Comparison of ENCODE assay signal across 18 cellular contexts in the genomic region with DNA sequence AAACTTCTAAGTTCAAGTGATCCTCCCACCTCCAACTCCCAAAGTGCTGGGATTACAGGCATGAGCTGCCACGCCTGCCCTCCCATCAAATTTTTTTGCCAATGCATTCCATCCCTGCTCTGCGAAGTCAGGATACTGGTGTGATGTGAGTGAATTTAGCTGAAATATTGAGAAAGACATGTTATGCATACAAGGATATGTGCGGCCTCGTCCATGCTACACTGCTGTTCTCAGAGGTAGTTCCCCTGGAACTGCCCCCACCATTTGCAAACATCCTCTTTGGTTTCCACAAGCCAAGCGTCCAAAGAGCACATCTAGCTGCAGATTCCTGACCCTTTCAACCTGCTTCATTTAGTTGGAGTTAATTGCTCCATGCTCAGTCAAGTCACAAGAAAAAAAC. TPM values are rescaled to one million over a fixed set of nuclear protein-coding genes. Genes with fewer than 3 reads are reported as not detected.
DNase-seq lines count a peak whose midpoint lies in the region; ATAC-seq, FAIRE-seq and TF ChIP-seq lines count a peak whose summit lies in the region.
"Had no signal": no experiment of that assay in that cellular context is flagged by ENCODE, and none has a peak within 500 bp of the region (broad histone marks: within the 10 kb centered on the region; RNA-seq: fewer than 3 reads in every experiment).

No MANE protein-coding gene starts in this region.

- ATAC-seq in HepG2 (peak; percentile 96), right lobe of liver (no peak)
- ATAC-seq in stimulated activated memory B cell treated with anti-CD40 and anti-IgM and Interleukin-4, amounts not matched to agents 10 μg/mL and 1 μg/mL and 100 μg/mL, for 72 hours: no peak
- ATAC-seq: HCT116 had no signal

- 11% methylated on average over 5 of the region's 5 CpGs for WGBS in HepG2 (ENCODE audit: low lambda C conversion rate)
- WGBS in right lobe of liver (ENCODE audit: insufficient coverage, low coverage, low lambda C conversion rate, missing lambda C conversion rate): 56% methylated on average over 4 of the region's 5 CpGs

- peak overlapping the region; percentile 36 for H3K27ac ChIP-seq in HepG2 (ENCODE audit: extremely low read length, insufficient read depth, low read length)
- no peak overlapping the region for H3K27ac ChIP-seq in right lobe of liver
- H3K27ac ChIP-seq: C4-2B, HL-60 had no signal

- peaks cover 32% of the 10 kb centered on the region for H3K4me1 ChIP-seq in HepG2 (ENCODE audit: insufficient read depth, low read length)
- no peaks in the 10 kb centered on the region for H3K4me1 ChIP-seq in right lobe of liver
- H3K4me1 ChIP-seq: BE2C had no signal

- H3K4me3 Mint-ChIP-seq in stimulated activated memory B cell treated with anti-CD40 and anti-IgM and Interleukin-4, amounts not matched to agents 10 μg/mL and 1 μg/mL and 100 μg/mL, for 72 hours: no peak overlapping the region
- H3K4me3 Mint-ChIP-seq: CD4-positive, alpha-beta memory T cell had no signal

- no peaks in the 10 kb centered on the region for H3K27me3 Mint-ChIP-seq in stimulated activated memory B cell treated with anti-CD40 and anti-IgM and Interleukin-4, amounts not matched to agents 10 μg/mL and 1 μg/mL and 100 μg/mL, for 72 hours
- H3K27me3 Mint-ChIP-seq: CD4-positive, alpha-beta memory T cell had no signal

- TF ChIP-seq POLR2A in HepG2 (IDR thresholded peaks at IDR 0.05; ENCODE audit: insufficient read depth in 1 of 2, low read depth in 2 of 2, low read length in 2 of 2) (no peak), right lobe of liver (IDR thresholded peaks at IDR 0.05) (no peak)

- TF ChIP-seq CTCF in HepG2 (CRISPR knock-in tag; IDR thresholded peaks at IDR 0.05) (no peak), right lobe of liver (IDR thresholded peaks at IDR 0.05) (no peak)

- H3K9me3 Mint-ChIP-seq in stimulated activated memory B cell treated with anti-CD40 and anti-IgM and Interleukin-4, amounts not matched to agents 10 μg/mL and 1 μg/mL and 100 μg/mL, for 72 hours: no peaks in the 10 kb centered on the region
- H3K9me3 Mint-ChIP-seq: CD4-positive, alpha-beta memory T cell had no signal

- H3K27me3 ChIP-seq in HepG2 (ENCODE audit: control insufficient read depth in 1 of 2, insufficient read depth in 2 of 2, low read length in 2 of 2) (no peaks in the 10 kb centered on the region), right lobe of liver (no peaks in the 10 kb centered on the region)
- H3K27me3 ChIP-seq: BE2C had no signal

- H3K4me2 ChIP-seq in HepG2 (ENCODE audit: low read depth, low read length): peak overlapping the region; percentile 51

- TF ChIP-seq EP300 in HepG2 (IDR thresholded peaks at IDR 0.05; ENCODE audit: low read depth in 2 of 2, low read length in 2 of 2): peak in 1 of 2 experiments; percentile 41; a peak in 1 of 4 replicates
- TF ChIP-seq EP300 in HepG2 (CRISPR knock-in tag; IDR thresholded peaks at IDR 0.05; ENCODE audit: borderline replicate concordance): no peak

- H3K4me1 Mint-ChIP-seq in stimulated activated memory B cell treated with anti-CD40 and anti-IgM and Interleukin-4, amounts not matched to agents 10 μg/mL and 1 μg/mL and 100 μg/mL, for 72 hours: peaks cover 52% of the 10 kb centered on the region
- H3K4me1 Mint-ChIP-seq: CD4-positive, alpha-beta memory T cell had no signal

- CTCF ChIA-PET in HepG2 (lab: Yijun Ruan, JAX; ENCODE audit: low intra/inter-chr PET ratio, low total read pairs): no interaction called here

- peak; percentile 70 for DNase-seq in HepG2 (ENCODE audit: low spot score)
- DNase-seq in right lobe of liver: no peak
- peak; percentile 49 for DNase-seq in NCI-H69 (lab: John Stamatoyannopoulos, UW)
- DNase-seq in islet precursor cell: peak; percentile 32
- no peak for DNase-seq in hippocampal formation (lab: John Stamatoyannopoulos, UW)
- no peak for DNase-seq in cortex of kidney (lab: John Stamatoyannopoulos, UW)
- no peak for DNase-seq in stimulated activated CD4-positive, alpha-beta T cell treated with anti-CD3 and anti-CD28 coated beads, Interleukin-4, amount 100 ng/mL, for 1 hour
- DNase-seq: BE2C; CD4-positive, alpha-beta memory T cell; DMS79; EL had no signal

- no peak overlapping the region for H3K9ac ChIP-seq in HepG2 (ENCODE audit: insufficient read depth, low read depth, low read length)

- no peaks in the 10 kb centered on the region for H3K79me2 ChIP-seq in HepG2 (ENCODE audit: insufficient read depth, low read length)

- no peaks in the 10 kb centered on the region for H3K36me3 Mint-ChIP-seq in stimulated activated memory B cell treated with anti-CD40 and anti-IgM and Interleukin-4, amounts not matched to agents 10 μg/mL and 1 μg/mL and 100 μg/mL, for 72 hours
- H3K36me3 Mint-ChIP-seq: CD4-positive, alpha-beta memory T cell had no signal

- H3K36me3 ChIP-seq in HepG2 (replicated peaks in 1 of 2; ENCODE audit: control insufficient read depth in 1 of 2, insufficient read depth in 2 of 2, low read length in 2 of 2): no peaks in the 10 kb centered on the region
- no peaks in the 10 kb centered on the region for H3K36me3 ChIP-seq in right lobe of liver
- H3K36me3 ChIP-seq: BE2C had no signal

- peak overlapping the region; percentile 98 for H3K27ac Mint-ChIP-seq in stimulated activated memory B cell treated with anti-CD40 and anti-IgM and Interleukin-4, amounts not matched to agents 10 μg/mL and 1 μg/mL and 100 μg/mL, for 72 hours
- H3K27ac Mint-ChIP-seq: CD4-positive, alpha-beta memory T cell had no signal

- in situ Hi-C loops in HepG2 (cut with HindIII; ENCODE audit: extremely low pct_ligation_motif_present, low pct_unique_long_range_greater_than_20kb): loop anchor here (25.0 kb wide), 1 partner anchor 305 kb away; no protein-coding TSS in a partner anchor

- H3K9me3 ChIP-seq in HepG2 (ENCODE audit: low read length) (no peaks in the 10 kb centered on the region), right lobe of liver (no peaks in the 10 kb centered on the region)
- H3K9me3 ChIP-seq: BE2C had no signal

- H4K20me1 ChIP-seq in HepG2 (ENCODE audit: insufficient read depth, low read length): no peaks in the 10 kb centered on the region

- TF ChIP-seq RAD21 in HepG2 (CRISPR knock-in tag; IDR thresholded peaks at IDR 0.05): no peak

- H2AFZ ChIP-seq in HepG2 (ENCODE audit: low read length): no peak overlapping the region

- no TSS peak for BruUV-seq in HepG2 (replicated peaks; lab: Mats Ljungman, UMichigan)

- peak; percentile 85 for FAIRE-seq in HepG2 (lab: Jason Lieb, UNC)
- FAIRE-seq: A204.1, G401.6, H54 had no signal

- H3K4me3 ChIP-seq in HepG2 (replicated peaks in 1 of 3; ENCODE audit: insufficient read depth in 1 of 3, low read depth in 2 of 3, low read length in 3 of 3) (peak overlapping the region in 1 of 3 experiments; percentile 4; a peak in 1 of 6 replicates), right lobe of liver (no peak overlapping the region)

- intact Hi-C loops in HepG2 (cut with micrococcal nuclease; ENCODE audit: unreplicated experiment) (no loop called here), right lobe of liver (cut with DNase I) (no loop called here)

- POLR2A ChIA-PET in HepG2 (lab: Yijun Ruan, JAX): interaction anchor here (1.4 to 1.6 kb wide), 2 partner anchors 10 to 52 kb away, joined by 5 to 6 read pairs; a partner anchor contains a TSS

RNA-seq across cellular contexts. Expression of a gene that starts 36.5 kb away (rescaled TPM):
- total RNA-seq in HepG2 (2016; rRNA removed; fragmentation: Illumina TruSeq; extraction: Trizol): 0.31 and 0.97 TPM in 2 replicates
- 0.30 and 0.44 TPM in 2 replicates for total RNA-seq in HepG2 (2016; cell fraction: cytosol; rRNA removed; fragmentation: Illumina TruSeq; extraction: Trizol; ENCODE audit: low read depth)
- total RNA-seq in HepG2 (2016; cell fraction: insoluble cytoplasmic fraction; rRNA removed; fragmentation: Illumina TruSeq; extraction: Trizol): 0.24 and 0.89 TPM in 2 replicates
- total RNA-seq in HepG2 (2016; cell fraction: membrane; rRNA removed; fragmentation: Illumina TruSeq; extraction: Trizol): 0.31 TPM in 1 of 2 replicates, not detected in the other
- 0.53 TPM in 1 of 2 replicates, not detected in the other for total RNA-seq in HepG2 (2016; cell fraction: nucleus; rRNA removed; fragmentation: Illumina TruSeq; extraction: Trizol)
- 0.08 and 0.21 TPM in 2 replicates for polyA plus RNA-seq in HepG2 (2011; rRNA removed)
- polyA plus RNA-seq in HepG2 (2011; cell fraction: cytosol; rRNA removed): 0.25 and 0.49 TPM in 2 replicates
- polyA plus RNA-seq in HepG2 (2011; cell fraction: nucleus; rRNA removed): not detected in 2 replicates
- polyA plus RNA-seq in HepG2 (2012): not detected in 2 replicates
- polyA plus RNA-seq in HepG2 (2016; cell fraction: cytosol; fragmentation: Illumina TruSeq; extraction: Trizol; ENCODE audit: low read depth): 0.27 and 0.36 TPM in 2 replicates
- 0.25 and 0.56 TPM in 2 replicates for polyA plus RNA-seq in HepG2 (2016; cell fraction: insoluble cytoplasmic fraction; fragmentation: Illumina TruSeq; extraction: Trizol; ENCODE audit: low read depth)
- polyA plus RNA-seq in HepG2 (2016; cell fraction: membrane; fragmentation: Illumina TruSeq; extraction: Trizol; ENCODE audit: low read depth): 0.29 and 0.38 TPM in 2 replicates
- polyA plus RNA-seq in HepG2 (2016; cell fraction: nucleus; fragmentation: Illumina TruSeq; extraction: Trizol; ENCODE audit: insufficient read depth, low read depth): not detected in 2 replicates
- 0.30 TPM in 1 of 2 replicates, not detected in the other for polyA minus RNA-seq in HepG2 (2011; rRNA and poly(A)+ RNA removed; ENCODE audit: low replicate concordance)
- not detected in 2 replicates for polyA minus RNA-seq in HepG2 (2011; cell fraction: cytosol; rRNA and poly(A)+ RNA removed)
- not detected in 2 replicates for polyA minus RNA-seq in HepG2 (2011; cell fraction: nucleus; rRNA and poly(A)+ RNA removed)
- total RNA-seq in right lobe of liver: 1 to 10 TPM in 4 of 6 experiments, under 1 TPM in 2; 0.26 to 6.9 (median 1.8) TPM

RNA-seq across cellular contexts. Expression of a gene that starts 51.9 kb away (rescaled TPM):
- 84.2 and 116 TPM in 2 replicates for total RNA-seq in HepG2 (2016; rRNA removed; fragmentation: Illumina TruSeq; extraction: Trizol)
- total RNA-seq in HepG2 (2016; cell fraction: cytosol; rRNA removed; fragmentation: Illumina TruSeq; extraction: Trizol; ENCODE audit: low read depth): 163 and 169 TPM in 2 replicates
- 84.8 and 120 TPM in 2 replicates for total RNA-seq in HepG2 (2016; cell fraction: insoluble cytoplasmic fraction; rRNA removed; fragmentation: Illumina TruSeq; extraction: Trizol)
- 61.5 and 72.0 TPM in 2 replicates for total RNA-seq in HepG2 (2016; cell fraction: membrane; rRNA removed; fragmentation: Illumina TruSeq; extraction: Trizol)
- 53.8 and 55.3 TPM in 2 replicates for total RNA-seq in HepG2 (2016; cell fraction: nucleus; rRNA removed; fragmentation: Illumina TruSeq; extraction: Trizol)
- 107 and 115 TPM in 2 replicates for polyA plus RNA-seq in HepG2 (2011; rRNA removed)
- polyA plus RNA-seq in HepG2 (2011; cell fraction: cytosol; rRNA removed): 73.1 and 90.8 TPM in 2 replicates
- polyA plus RNA-seq in HepG2 (2011; cell fraction: nucleus; rRNA removed): 23.5 and 26.7 TPM in 2 replicates
- polyA plus RNA-seq in HepG2 (2012): 56.0 and 64.2 TPM in 2 replicates
- 14.8 and 17.1 TPM in 2 replicates for polyA plus RNA-seq in HepG2 (2016; cell fraction: cytosol; fragmentation: Illumina TruSeq; extraction: Trizol; ENCODE audit: low read depth)
- polyA plus RNA-seq in HepG2 (2016; cell fraction: insoluble cytoplasmic fraction; fragmentation: Illumina TruSeq; extraction: Trizol; ENCODE audit: low read depth): 108 and 110 TPM in 2 replicates
- 27.8 and 29.0 TPM in 2 replicates for polyA plus RNA-seq in HepG2 (2016; cell fraction: membrane; fragmentation: Illumina TruSeq; extraction: Trizol; ENCODE audit: low read depth)
- 53.6 and 59.5 TPM in 2 replicates for polyA plus RNA-seq in HepG2 (2016; cell fraction: nucleus; fragmentation: Illumina TruSeq; extraction: Trizol; ENCODE audit: insufficient read depth, low read depth)
- polyA minus RNA-seq in HepG2 (2011; rRNA and poly(A)+ RNA removed; ENCODE audit: low replicate concordance): 52.9 and 70.2 TPM in 2 replicates
- polyA minus RNA-seq in HepG2 (2011; cell fraction: cytosol; rRNA and poly(A)+ RNA removed): 77.0 and 77.7 TPM in 2 replicates
- polyA minus RNA-seq in HepG2 (2011; cell fraction: nucleus; rRNA and poly(A)+ RNA removed): 80.9 and 83.3 TPM in 2 replicates
- 100 to 1,000 TPM in 1 of 6 experiments, 10 to 100 TPM in 5; 46.1 to 111 (median 48.9) TPM for total RNA-seq in right lobe of liver

Comparison
In these comparisons a context has a peak if more than half of its experiments do, and no peak if none do; other contexts are left out.
1. DNase-seq: peak in HepG2 (single experiment), NCI-H69 (single experiment) and islet precursor cell (single experiment); none in right lobe of liver (0 of 3), hippocampal formation (0 of 2), cortex of kidney (single experiment) and stimulated activated CD4-positive, alpha-beta T cell treated with anti-CD3 and anti-CD28 coated beads, Interleukin-4, amount 100 ng/mL, for 1 hour (single experiment).